1 cellular context compared by ENCODE assay signal in genomic region chr3:129893616-129894070, GRCh38.
TF ChIP-seq lines count a peak whose summit lies in the region.

Gene TMCC1, minus strand, starts transcription at chr3:129893711.

TF ChIP-seq in HepG2, 621 proteins besides CTCF, POLR2A, EP300 and RAD21 (continued from another document and continues in another):
- TF ChIP-seq, protein P1, sequence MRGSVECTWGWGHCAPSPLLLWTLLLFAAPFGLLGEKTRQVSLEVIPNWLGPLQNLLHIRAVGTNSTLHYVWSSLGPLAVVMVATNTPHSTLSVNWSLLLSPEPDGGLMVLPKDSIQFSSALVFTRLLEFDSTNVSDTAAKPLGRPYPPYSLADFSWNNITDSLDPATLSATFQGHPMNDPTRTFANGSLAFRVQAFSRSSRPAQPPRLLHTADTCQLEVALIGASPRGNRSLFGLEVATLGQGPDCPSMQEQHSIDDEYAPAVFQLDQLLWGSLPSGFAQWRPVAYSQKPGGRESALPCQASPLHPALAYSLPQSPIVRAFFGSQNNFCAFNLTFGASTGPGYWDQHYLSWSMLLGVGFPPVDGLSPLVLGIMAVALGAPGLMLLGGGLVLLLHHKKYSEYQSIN (CRISPR knock-in tag; IDR thresholded peaks at IDR 0.05; ENCODE audit: borderline replicate concordance), result no peak
- TF ChIP-seq TCF7L2 (IDR thresholded peaks at IDR 0.05; ENCODE audit: low read depth, low read length) (no peak), DR1 (CRISPR knock-in tag; IDR thresholded peaks at IDR 0.05) (no peak), PAX8 (CRISPR knock-in tag; IDR thresholded peaks at IDR 0.05; ENCODE audit: borderline replicate concordance) (no peak; the same call in 1 of the 2 replicates), MAF1 (CRISPR knock-in tag; IDR thresholded peaks at IDR 0.05; ENCODE audit: borderline replicate concordance) (no peak), ZMAT3 (CRISPR knock-in tag; conservative IDR thresholded peaks at IDR 0.05) (no peak), MATR3 (CRISPR knock-in tag; IDR thresholded peaks at IDR 0.05) (no peak), GRHL1 (CRISPR knock-in tag; conservative IDR thresholded peaks at IDR 0.05) (no peak), ZNF761 (CRISPR knock-in tag; conservative IDR thresholded peaks at IDR 0.05) (no peak; the same call in 1 of the 2 replicates), JUND (CRISPR knock-in tag; IDR thresholded peaks at IDR 0.05) (no peak), KLF16 (CRISPR knock-in tag; IDR thresholded peaks at IDR 0.05) (0 out of 4 replicates have a peak, but pooled peaks of 1 of the 2 experiments have one; percentile 8), ARID2 (CRISPR knock-in tag; IDR thresholded peaks at IDR 0.05; ENCODE audit: borderline replicate concordance) (no peak), SP2 (CRISPR knock-in tag; IDR thresholded peaks at IDR 0.05) (no peak), ZEB1 (IDR thresholded peaks at IDR 0.05; ENCODE audit: insufficient replicate concordance, low read depth) (peak; percentile 94), NFIC (IDR thresholded peaks at IDR 0.05; ENCODE audit: low read length) (no peak), ZNF264 (CRISPR knock-in tag; IDR thresholded peaks at IDR 0.05) (0 out of 2 replicates have a peak, but pooled peaks have one; percentile 44), SSRP1 (CRISPR knock-in tag; IDR thresholded peaks at IDR 0.05) (no peak), ZNF318 (CRISPR knock-in tag; IDR thresholded peaks at IDR 0.05) (no peak), ZNF296 (CRISPR knock-in tag; conservative IDR thresholded peaks at IDR 0.05) (no peak), TBP (CRISPR knock-in tag; IDR thresholded peaks at IDR 0.05) (no peak), FOXJ3 (CRISPR knock-in tag; IDR thresholded peaks at IDR 0.05; ENCODE audit: borderline replicate concordance) (no peak), ARNT (IDR thresholded peaks at IDR 0.05) (no peak), ISX (CRISPR knock-in tag; conservative IDR thresholded peaks at IDR 0.05) (no peak), ZNF782 (CRISPR knock-in tag; IDR thresholded peaks at IDR 0.05; ENCODE audit: borderline replicate concordance) (no peak), ZNF496 (CRISPR knock-in tag; IDR thresholded peaks at IDR 0.05; ENCODE audit: insufficient replicate concordance) (no peak), POLR2G (IDR thresholded peaks at IDR 0.05; ENCODE audit: low read depth, low read length) (peak; percentile 55), HNF4G (IDR thresholded peaks at IDR 0.05; ENCODE audit: borderline replicate concordance, low read depth, low read length) (no peak), HNF4G (CRISPR knock-in tag; IDR thresholded peaks at IDR 0.05; ENCODE audit: borderline replicate concordance, low read depth) (no peak), ZFP62 (CRISPR knock-in tag; IDR thresholded peaks at IDR 0.05) (no peak), PITX1 (CRISPR knock-in tag; IDR thresholded peaks at IDR 0.05) (0 out of 2 replicates have a peak, but pooled peaks have one; percentile 17), KLF12 (CRISPR knock-in tag; IDR thresholded peaks at IDR 0.05; ENCODE audit: borderline replicate concordance) (0 out of 2 replicates have a peak, but pooled peaks have one; percentile 62), FOSL2 (CRISPR knock-in tag; IDR thresholded peaks at IDR 0.05) (0 out of 2 replicates have a peak, but pooled peaks have one; percentile 20), ZNF382 (CRISPR knock-in tag; IDR thresholded peaks at IDR 0.05; ENCODE audit: borderline replicate concordance) (no peak), MAZ (IDR thresholded peaks at IDR 0.05; ENCODE audit: borderline replicate concordance, low read depth, low read length) (no peak; the same call in 1 of the 2 replicates), MAZ (CRISPR knock-in tag; IDR thresholded peaks at IDR 0.05; ENCODE audit: low read depth) (0 out of 2 replicates have a peak, but pooled peaks have one; percentile 4), ZIK1 (CRISPR knock-in tag; IDR thresholded peaks at IDR 0.05; ENCODE audit: borderline replicate concordance, low read depth) (no peak), MED13 (CRISPR knock-in tag; IDR thresholded peaks at IDR 0.05) (no peak), ZNF629 (CRISPR knock-in tag; conservative IDR thresholded peaks at IDR 0.05) (no peak)
- TF ChIP-seq, protein P2, sequence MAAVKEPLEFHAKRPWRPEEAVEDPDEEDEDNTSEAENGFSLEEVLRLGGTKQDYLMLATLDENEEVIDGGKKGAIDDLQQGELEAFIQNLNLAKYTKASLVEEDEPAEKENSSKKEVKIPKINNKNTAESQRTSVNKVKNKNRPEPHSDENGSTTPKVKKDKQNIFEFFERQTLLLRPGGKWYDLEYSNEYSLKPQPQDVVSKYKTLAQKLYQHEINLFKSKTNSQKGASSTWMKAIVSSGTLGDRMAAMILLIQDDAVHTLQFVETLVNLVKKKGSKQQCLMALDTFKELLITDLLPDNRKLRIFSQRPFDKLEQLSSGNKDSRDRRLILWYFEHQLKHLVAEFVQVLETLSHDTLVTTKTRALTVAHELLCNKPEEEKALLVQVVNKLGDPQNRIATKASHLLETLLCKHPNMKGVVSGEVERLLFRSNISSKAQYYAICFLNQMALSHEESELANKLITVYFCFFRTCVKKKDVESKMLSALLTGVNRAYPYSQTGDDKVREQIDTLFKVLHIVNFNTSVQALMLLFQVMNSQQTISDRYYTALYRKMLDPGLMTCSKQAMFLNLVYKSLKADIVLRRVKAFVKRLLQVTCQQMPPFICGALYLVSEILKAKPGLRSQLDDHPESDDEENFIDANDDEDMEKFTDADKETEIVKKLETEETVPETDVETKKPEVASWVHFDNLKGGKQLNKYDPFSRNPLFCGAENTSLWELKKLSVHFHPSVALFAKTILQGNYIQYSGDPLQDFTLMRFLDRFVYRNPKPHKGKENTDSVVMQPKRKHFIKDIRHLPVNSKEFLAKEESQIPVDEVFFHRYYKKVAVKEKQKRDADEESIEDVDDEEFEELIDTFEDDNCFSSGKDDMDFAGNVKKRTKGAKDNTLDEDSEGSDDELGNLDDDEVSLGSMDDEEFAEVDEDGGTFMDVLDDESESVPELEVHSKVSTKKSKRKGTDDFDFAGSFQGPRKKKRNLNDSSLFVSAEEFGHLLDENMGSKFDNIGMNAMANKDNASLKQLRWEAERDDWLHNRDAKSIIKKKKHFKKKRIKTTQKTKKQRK (IDR thresholded peaks at IDR 0.05; ENCODE audit: low read length), result no peak
- TF ChIP-seq, protein P3, sequence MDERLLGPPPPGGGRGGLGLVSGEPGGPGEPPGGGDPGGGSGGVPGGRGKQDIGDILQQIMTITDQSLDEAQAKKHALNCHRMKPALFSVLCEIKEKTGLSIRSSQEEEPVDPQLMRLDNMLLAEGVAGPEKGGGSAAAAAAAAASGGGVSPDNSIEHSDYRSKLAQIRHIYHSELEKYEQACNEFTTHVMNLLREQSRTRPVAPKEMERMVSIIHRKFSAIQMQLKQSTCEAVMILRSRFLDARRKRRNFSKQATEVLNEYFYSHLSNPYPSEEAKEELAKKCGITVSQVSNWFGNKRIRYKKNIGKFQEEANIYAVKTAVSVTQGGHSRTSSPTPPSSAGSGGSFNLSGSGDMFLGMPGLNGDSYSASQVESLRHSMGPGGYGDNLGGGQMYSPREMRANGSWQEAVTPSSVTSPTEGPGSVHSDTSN (CRISPR knock-in tag; IDR thresholded peaks at IDR 0.05), result no peak
- TF ChIP-seq, protein P4, sequence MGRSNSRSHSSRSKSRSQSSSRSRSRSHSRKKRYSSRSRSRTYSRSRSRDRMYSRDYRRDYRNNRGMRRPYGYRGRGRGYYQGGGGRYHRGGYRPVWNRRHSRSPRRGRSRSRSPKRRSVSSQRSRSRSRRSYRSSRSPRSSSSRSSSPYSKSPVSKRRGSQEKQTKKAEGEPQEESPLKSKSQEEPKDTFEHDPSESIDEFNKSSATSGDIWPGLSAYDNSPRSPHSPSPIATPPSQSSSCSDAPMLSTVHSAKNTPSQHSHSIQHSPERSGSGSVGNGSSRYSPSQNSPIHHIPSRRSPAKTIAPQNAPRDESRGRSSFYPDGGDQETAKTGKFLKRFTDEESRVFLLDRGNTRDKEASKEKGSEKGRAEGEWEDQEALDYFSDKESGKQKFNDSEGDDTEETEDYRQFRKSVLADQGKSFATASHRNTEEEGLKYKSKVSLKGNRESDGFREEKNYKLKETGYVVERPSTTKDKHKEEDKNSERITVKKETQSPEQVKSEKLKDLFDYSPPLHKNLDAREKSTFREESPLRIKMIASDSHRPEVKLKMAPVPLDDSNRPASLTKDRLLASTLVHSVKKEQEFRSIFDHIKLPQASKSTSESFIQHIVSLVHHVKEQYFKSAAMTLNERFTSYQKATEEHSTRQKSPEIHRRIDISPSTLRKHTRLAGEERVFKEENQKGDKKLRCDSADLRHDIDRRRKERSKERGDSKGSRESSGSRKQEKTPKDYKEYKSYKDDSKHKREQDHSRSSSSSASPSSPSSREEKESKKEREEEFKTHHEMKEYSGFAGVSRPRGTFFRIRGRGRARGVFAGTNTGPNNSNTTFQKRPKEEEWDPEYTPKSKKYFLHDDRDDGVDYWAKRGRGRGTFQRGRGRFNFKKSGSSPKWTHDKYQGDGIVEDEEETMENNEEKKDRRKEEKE (IDR thresholded peaks at IDR 0.05), result no peak
- TF ChIP-seq, protein P5, sequence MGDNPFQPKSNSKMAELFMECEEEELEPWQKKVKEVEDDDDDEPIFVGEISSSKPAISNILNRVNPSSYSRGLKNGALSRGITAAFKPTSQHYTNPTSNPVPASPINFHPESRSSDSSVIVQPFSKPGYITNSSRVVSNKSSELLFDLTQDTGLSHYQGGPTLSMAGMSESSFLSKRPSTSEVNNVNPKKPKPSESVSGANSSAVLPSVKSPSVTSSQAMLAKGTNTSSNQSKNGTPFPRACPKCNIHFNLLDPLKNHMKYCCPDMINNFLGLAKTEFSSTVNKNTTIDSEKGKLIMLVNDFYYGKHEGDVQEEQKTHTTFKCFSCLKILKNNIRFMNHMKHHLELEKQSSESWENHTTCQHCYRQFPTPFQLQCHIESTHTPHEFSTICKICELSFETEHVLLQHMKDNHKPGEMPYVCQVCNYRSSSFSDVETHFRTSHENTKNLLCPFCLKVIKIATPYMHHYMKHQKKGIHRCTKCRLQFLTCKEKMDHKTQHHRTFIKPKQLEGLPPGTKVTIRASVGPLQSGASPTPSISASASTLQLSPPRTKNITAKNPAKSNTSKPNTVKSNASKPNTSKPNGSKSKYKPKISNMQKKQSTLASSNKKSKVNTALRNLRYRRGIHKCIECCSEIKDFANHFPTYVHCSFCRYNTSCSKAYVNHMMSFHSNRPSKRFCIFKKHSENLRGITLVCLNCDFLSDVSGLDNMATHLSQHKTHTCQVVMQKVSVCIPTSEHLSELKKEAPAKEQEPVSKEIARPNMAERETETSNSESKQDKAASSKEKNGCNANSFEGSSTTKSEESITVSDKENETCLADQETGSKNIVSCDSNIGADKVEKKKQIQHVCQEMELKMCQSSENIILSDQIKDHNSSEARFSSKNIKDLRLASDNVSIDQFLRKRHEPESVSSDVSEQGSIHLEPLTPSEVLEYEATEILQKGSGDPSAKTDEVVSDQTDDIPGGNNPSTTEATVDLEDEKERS (CRISPR knock-in tag; IDR thresholded peaks at IDR 0.05), result no peak
